ENCODE assay signal across 8 cellular contexts in genomic region chr2:85551698-85552678, GRCh38. TPM values are rescaled to one million over a fixed set of nuclear protein-coding genes. Genes with fewer than 3 reads are reported as not detected.
DNase-seq lines count a peak whose midpoint lies in the region; ATAC-seq and TF ChIP-seq lines count a peak whose summit lies in the region.

No MANE protein-coding gene starts in this region.

- H3K4me3 ChIP-seq in gastroesophageal sphincter (no peak overlapping the region), parathyroid adenoma (ENCODE audit: low read depth, low read length) (no peak overlapping the region), upper lobe of left lung (no peak overlapping the region)

- DNase-seq in Caki2 (ENCODE audit: low read depth) (peak; percentile 79), NAMALWA (ENCODE audit: low spot score) (peak; percentile 93), SK-N-DZ (ENCODE audit: low spot score) (peak; percentile 77), upper lobe of left lung (peak in 1 of 2 donors; percentile 84)
- DNase-seq in activated gamma-delta T cell treated with anti-CD3 and anti-CD28 coated beads, Interleukin-2, amount 50 U/mL, for 16 hours (ENCODE audit: low read depth) = peak; percentile 86

- 58 to 72% methylated on average over 5 to 6 of the region's 9 CpGs for WGBS in gastroesophageal sphincter (ENCODE audit: low coverage in 1 of 2), 2 donors
- 64 to 72% methylated on average over 9 of the region's 9 CpGs for WGBS in upper lobe of left lung, 2 donors

- H3K4me1 ChIP-seq in gastroesophageal sphincter = peaks cover 0 to 11% (median 0%) of the 10 kb centered on the region in 3 donors
- H3K4me1 ChIP-seq in parathyroid adenoma = peaks cover 8% of the 10 kb centered on the region
- peaks cover 4 to 7% (median 6%) of the 10 kb centered on the region in 4 donors for H3K4me1 ChIP-seq in upper lobe of left lung

- TF ChIP-seq EP300 in gastroesophageal sphincter (IDR thresholded peaks at IDR 0.05) (no peak), upper lobe of left lung (IDR thresholded peaks at IDR 0.05) (no peak)

- H3K27ac ChIP-seq in gastroesophageal sphincter (peak overlapping the region in 2 of 4 donors; percentile 19 to 36), parathyroid adenoma (no peak overlapping the region), upper lobe of left lung (peak overlapping the region in 3 of 4 donors; percentile 12 to 72 (median 24))

- no peak overlapping the region for H2AFZ ChIP-seq in parathyroid adenoma

- ATAC-seq in GM21529 (IDR thresholded peaks at IDR 0.05; ENCODE audit: unreplicated experiment) (peak; percentile 77), gastroesophageal sphincter (peak; percentile 72), upper lobe of left lung (ENCODE audit: low FRiP score in 2 of 2) (peak; percentile 83 to 88)

- peaks cover 0 to 92% of the 10 kb centered on the region in 2 donors for H3K36me3 ChIP-seq in gastroesophageal sphincter
- H3K36me3 ChIP-seq in parathyroid adenoma (ENCODE audit: control insufficient read depth, insufficient read depth, low read length) = no peaks in the 10 kb centered on the region
- H3K36me3 ChIP-seq in upper lobe of left lung = peaks cover 0 to 95% (median 57%) of the 10 kb centered on the region in 4 donors

- TF ChIP-seq CTCF in gastroesophageal sphincter (IDR thresholded peaks at IDR 0.05) = peak; percentile 89 to 97 (median 92)
- TF ChIP-seq CTCF in parathyroid adenoma (IDR thresholded peaks at IDR 0.05) = peak; percentile 95
- peak; percentile 86 to 93 (median 92) for TF ChIP-seq CTCF in upper lobe of left lung (IDR thresholded peaks at IDR 0.05)

- H3K27me3 ChIP-seq in gastroesophageal sphincter (no peaks in the 10 kb centered on the region), parathyroid adenoma (ENCODE audit: control insufficient read depth, insufficient read depth, low read length) (no peaks in the 10 kb centered on the region), upper lobe of left lung (no peaks in the 10 kb centered on the region)

- TF ChIP-seq POLR2A in gastroesophageal sphincter (IDR thresholded peaks at IDR 0.05) = no peak
- TF ChIP-seq POLR2A in upper lobe of left lung (IDR thresholded peaks at IDR 0.05) = no peak

- in situ Hi-C loops in Caki2 (cut with HindIII; ENCODE audit: low pct_unique_long_range_greater_than_20kb, low sequenced_read_pairs) = no loop called here

- H3K9me3 ChIP-seq in gastroesophageal sphincter (no peaks in the 10 kb centered on the region), parathyroid adenoma (ENCODE audit: control insufficient read depth, low read length) (no peaks in the 10 kb centered on the region), upper lobe of left lung (no peaks in the 10 kb centered on the region)

- H3K79me2 ChIP-seq in parathyroid adenoma = no peaks in the 10 kb centered on the region

- H3K4me2 ChIP-seq in parathyroid adenoma (ENCODE audit: low read length) = no peak overlapping the region

- no peak overlapping the region for H3K9ac ChIP-seq in parathyroid adenoma

RNA-seq across cellular contexts. Expression of gene GGCX, which starts 9.3 kb away (rescaled TPM):
- 61.5 and 69.2 TPM in 2 replicates for total RNA-seq in Caki2 (2014; rRNA removed; shearing (Covaris generic); ENCODE audit: low replicate concordance)
- polyA plus RNA-seq in SK-N-DZ (2014; cell fraction: cytosol; rRNA removed) = 17.6 and 21.2 TPM in 2 replicates
- polyA plus RNA-seq in SK-N-DZ (2014; cell fraction: nucleus; rRNA removed) = 27.6 and 31.3 TPM in 2 replicates
- total RNA-seq in gastroesophageal sphincter (10 to 100 TPM; 16.2 to 29.3 (median 24.3) TPM), upper lobe of left lung (10 to 100 TPM; 21.2 to 70.6 (median 38.0) TPM)

RNA-seq across cellular contexts. Expression of gene MAT2A, which starts 13.0 kb away (rescaled TPM):
- total RNA-seq in Caki2 (2014; rRNA removed; shearing (Covaris generic); ENCODE audit: low replicate concordance) = 56.5 and 59.5 TPM in 2 replicates
- polyA plus RNA-seq in SK-N-DZ (2014; cell fraction: cytosol; rRNA removed) = 166 and 214 TPM in 2 replicates
- 1,050 and 1,575 TPM in 2 replicates for polyA plus RNA-seq in SK-N-DZ (2014; cell fraction: nucleus; rRNA removed)
- 100 to 1,000 TPM in 2 of 4 donors, 10 to 100 TPM in 2; 68.5 to 295 (median 130) TPM for total RNA-seq in gastroesophageal sphincter
- total RNA-seq in upper lobe of left lung = 100 to 1,000 TPM; 108 to 219 (median 168) TPM

RNA-seq across cellular contexts. Expression of gene VAMP8, which starts 25.4 kb away (rescaled TPM):
- 2.0 and 3.4 TPM in 2 replicates for total RNA-seq in Caki2 (2014; rRNA removed; shearing (Covaris generic); ENCODE audit: low replicate concordance)
- polyA plus RNA-seq in SK-N-DZ (2014; cell fraction: cytosol; rRNA removed) = 2.1 and 4.8 TPM in 2 replicates
- polyA plus RNA-seq in SK-N-DZ (2014; cell fraction: nucleus; rRNA removed) = 0.42 and 0.97 TPM in 2 replicates
- total RNA-seq in gastroesophageal sphincter = 10 to 100 TPM in 2 of 4 donors, 1 to 10 TPM in 1, not detected in 1; 4.9 to 30.5 (median 13.6) TPM
- total RNA-seq in upper lobe of left lung = 100 to 1,000 TPM in 4 of 6 donors, 10 to 100 TPM in 2; 62.8 to 289 (median 154) TPM

RNA-seq across cellular contexts. Expression of gene VAMP5, which starts 32.2 kb away (rescaled TPM):
- not detected in 2 replicates for total RNA-seq in Caki2 (2014; rRNA removed; shearing (Covaris generic); ENCODE audit: low replicate concordance)
- polyA plus RNA-seq in SK-N-DZ (2014; cell fraction: cytosol; rRNA removed) = not detected in 2 replicates
- not detected in 2 replicates for polyA plus RNA-seq in SK-N-DZ (2014; cell fraction: nucleus; rRNA removed)
- total RNA-seq in gastroesophageal sphincter = 10 to 100 TPM; 37.6 to 56.5 (median 51.2) TPM
- total RNA-seq in upper lobe of left lung = 100 to 1,000 TPM in 1 of 6 donors, 10 to 100 TPM in 5; 20.5 to 105 (median 44.0) TPM

RNA-seq across cellular contexts. Expression of gene RNF181, which starts 43.6 kb away (rescaled TPM):
- 166 and 213 TPM in 2 replicates for total RNA-seq in Caki2 (2014; rRNA removed; shearing (Covaris generic); ENCODE audit: low replicate concordance)
- 200 and 204 TPM in 2 replicates for polyA plus RNA-seq in SK-N-DZ (2014; cell fraction: cytosol; rRNA removed)
- 162 and 192 TPM in 2 replicates for polyA plus RNA-seq in SK-N-DZ (2014; cell fraction: nucleus; rRNA removed)
- total RNA-seq in gastroesophageal sphincter (100 to 1,000 TPM; 113 to 174 (median 148) TPM), upper lobe of left lung (100 to 1,000 TPM in 4 of 6 donors, 10 to 100 TPM in 2; 81.7 to 164 (median 108) TPM)
